ENCODE assay signal across 8 cellular contexts in the genomic region with DNA sequence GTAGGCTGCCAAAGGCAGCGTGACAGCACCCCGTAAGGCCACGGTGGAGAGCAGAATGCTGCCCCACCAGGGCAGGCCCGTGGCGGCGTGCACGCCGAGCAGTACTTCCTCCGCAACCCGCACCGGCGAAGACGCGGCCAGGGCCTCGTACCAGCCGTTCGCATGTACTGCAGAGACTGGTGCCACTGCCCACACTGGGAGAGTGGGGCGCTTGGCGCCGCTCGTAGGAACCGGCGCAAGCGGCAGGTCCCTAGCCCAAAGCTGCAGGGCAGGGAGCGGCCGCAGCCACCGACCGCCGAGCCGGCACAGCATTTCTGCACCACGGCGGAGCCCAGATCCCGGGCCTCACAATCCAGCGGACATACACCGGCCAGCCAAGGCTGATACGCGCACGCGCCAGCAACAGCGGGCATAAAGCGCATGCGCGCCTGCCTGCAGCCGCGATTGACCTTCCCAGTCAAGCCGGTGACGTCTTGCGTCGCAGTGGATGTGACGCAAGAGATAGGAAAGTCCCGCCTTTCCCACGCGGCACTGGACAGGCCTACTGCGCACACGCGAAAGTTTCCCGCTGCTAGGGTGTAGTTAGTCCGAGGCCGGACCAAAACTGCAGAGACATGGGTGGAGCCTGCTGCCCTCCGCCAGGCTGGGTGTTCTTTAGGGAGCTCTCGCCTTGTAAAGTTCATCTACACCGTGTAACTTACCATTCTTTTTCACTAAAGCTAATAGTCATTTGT. TPM values are rescaled to one million over a fixed set of nuclear protein-coding genes. Genes with fewer than 3 reads are reported as not detected.
A peak's percentile ranks its signal among the peaks of the same experiment; 100 is the strongest.
DNase-seq lines count a peak whose midpoint lies in the region; ATAC-seq lines count a peak whose summit lies in the region.

COX18 (minus strand) TSS at position 379 of the 734 bp plus-strand sequence; CDS start at position 312, 67 bp downstream.

- H3K4me1 Mint-ChIP-seq in dendritic cell treated with granulocyte-macrophage colony-stimulating factor and Interleukin-4, amounts not matched to agents 40 ng/mL and 50 ng/mL, for 4 days (ENCODE audit: low read depth): peaks cover 24% of the 10 kb centered on the region

- H3K27me3 Mint-ChIP-seq in dendritic cell treated with granulocyte-macrophage colony-stimulating factor and Interleukin-4, amounts not matched to agents 40 ng/mL and 50 ng/mL, for 4 days: no peaks in the 10 kb centered on the region

- H3K36me3 Mint-ChIP-seq in dendritic cell treated with granulocyte-macrophage colony-stimulating factor and Interleukin-4, amounts not matched to agents 40 ng/mL and 50 ng/mL, for 4 days (ENCODE audit: low read depth): peaks cover 41% of the 10 kb centered on the region

- ATAC-seq in GM19395 (IDR thresholded peaks at IDR 0.05; ENCODE audit: unreplicated experiment): peak; percentile 84
- ATAC-seq in HG03565 (IDR thresholded peaks at IDR 0.05; ENCODE audit: unreplicated experiment): peak; percentile 77
- peak; percentile 85 for ATAC-seq in left lobe of liver

- intact Hi-C loops in dendritic cell treated with granulocyte-macrophage colony-stimulating factor and Interleukin-4, amounts not matched to agents 40 ng/mL and 50 ng/mL, for 4 days (cut with micrococcal nuclease): loop anchor here (1.0 to 10.0 kb wide), 2 partner anchors 55 to 190 kb away; no protein-coding TSS in a partner anchor

- H3K4me3 Mint-ChIP-seq in dendritic cell treated with granulocyte-macrophage colony-stimulating factor and Interleukin-4, amounts not matched to agents 40 ng/mL and 50 ng/mL, for 4 days: peak within 1 kb of the TSS; percentile 93

- no peaks in the 10 kb centered on the region for H3K9me3 Mint-ChIP-seq in dendritic cell treated with granulocyte-macrophage colony-stimulating factor and Interleukin-4, amounts not matched to agents 40 ng/mL and 50 ng/mL, for 4 days

- peak within 1 kb of the TSS; percentile 100 for H3K27ac Mint-ChIP-seq in dendritic cell treated with granulocyte-macrophage colony-stimulating factor and Interleukin-4, amounts not matched to agents 40 ng/mL and 50 ng/mL, for 4 days

- peak; percentile 99 for DNase-seq in CD1c-positive myeloid dendritic cell (ENCODE audit: extremely low spot score)
- DNase-seq in NCI-H774 (lab: John Stamatoyannopoulos, UW): peak; percentile 97
- DNase-seq in activated CD4-positive, alpha-beta T cell treated with anti-CD3 and anti-CD28 coated beads, Interleukin-2, amount 50 U/mL, for 4 hours: peak; percentile 88 to 91
- DNase-seq in left lobe of liver (ENCODE audit: low spot score): peak; percentile 99
- peak; percentile 93 for DNase-seq in stimulated activated CD4-positive, alpha-beta T cell treated with anti-CD3 and anti-CD28 coated beads, Interleukin-2, amount 100 ng/mL, for 4 hours (ENCODE audit: low read depth)

RNA-seq across cellular contexts. Expression of gene COX18, which starts in this region (rescaled TPM):
- 19.9 TPM for total RNA-seq in left lobe of liver

Comparison
In these comparisons a context has a peak if more than half of its experiments do, and no peak if none do; other contexts are left out.
1. Peak in every context shown above with its lines: DNase-seq and ATAC-seq.